ENCODE assay signal across 8 cellular contexts in genomic region chr15:67085818-67086649, GRCh38. TPM values are rescaled to one million over a fixed set of nuclear protein-coding genes. Genes with fewer than 3 reads are reported as not detected.
A peak's percentile ranks its signal among the peaks of the same experiment; 100 is the strongest.
DNase-seq lines count a peak whose midpoint lies in the region; ATAC-seq and TF ChIP-seq lines count a peak whose summit lies in the region.

No MANE protein-coding gene starts in this region.

- H3K9me3 ChIP-seq in upper lobe of right lung = no peaks in the 10 kb centered on the region

- H3K27me3 ChIP-seq in upper lobe of right lung = no peaks in the 10 kb centered on the region

- no peak overlapping the region for H3K27ac ChIP-seq in upper lobe of right lung

- H3K4me3 Mint-ChIP-seq in T-helper 1 cell treated with Interleukin-12 subunit alpha and Interleukin-12 subunit beta and Interleukin-4 antibody, amounts not matched to agents 30 μg/mL and 1 μg/mL, for 36 hours = peak overlapping the region; percentile 76

- ATAC-seq in GM18907 (IDR thresholded peaks at IDR 0.05; ENCODE audit: unreplicated experiment) (peak; percentile 41), HG03064 (IDR thresholded peaks at IDR 0.05; ENCODE audit: low read depth, unreplicated experiment) (peak; percentile 32), upper lobe of right lung (peak; percentile 61)

- peaks cover 84% of the 10 kb centered on the region for H3K4me1 ChIP-seq in upper lobe of right lung

- H3K27ac Mint-ChIP-seq in T-helper 1 cell treated with Interleukin-12 subunit alpha and Interleukin-12 subunit beta and Interleukin-4 antibody, amounts not matched to agents 30 μg/mL and 1 μg/mL, for 36 hours = peak overlapping the region; percentile 97

- H3K36me3 Mint-ChIP-seq in T-helper 1 cell treated with Interleukin-12 subunit alpha and Interleukin-12 subunit beta and Interleukin-4 antibody, amounts not matched to agents 30 μg/mL and 1 μg/mL, for 36 hours (ENCODE audit: low read depth) = peaks cover 59% of the 10 kb centered on the region

- H3K27me3 Mint-ChIP-seq in T-helper 1 cell treated with Interleukin-12 subunit alpha and Interleukin-12 subunit beta and Interleukin-4 antibody, amounts not matched to agents 30 μg/mL and 1 μg/mL, for 36 hours (ENCODE audit: low read depth) = no peaks in the 10 kb centered on the region

- H3K9me3 Mint-ChIP-seq in T-helper 1 cell treated with Interleukin-12 subunit alpha and Interleukin-12 subunit beta and Interleukin-4 antibody, amounts not matched to agents 30 μg/mL and 1 μg/mL, for 36 hours = peaks cover 6% of the 10 kb centered on the region

- H3K4me3 ChIP-seq in upper lobe of right lung = no peak overlapping the region

- peaks cover 93% of the 10 kb centered on the region for H3K4me1 Mint-ChIP-seq in T-helper 1 cell treated with Interleukin-12 subunit alpha and Interleukin-12 subunit beta and Interleukin-4 antibody, amounts not matched to agents 30 μg/mL and 1 μg/mL, for 36 hours (ENCODE audit: low read depth)

- intact Hi-C loops in upper lobe of right lung (cut with DNase I) = no loop called here

- no peak for TF ChIP-seq CTCF in upper lobe of right lung (IDR thresholded peaks at IDR 0.05)

- DNase-seq in AG20443 (ENCODE audit: low spot score) = peak; percentile 80
- DNase-seq in germinal center (ENCODE audit: low spot score) = peak; percentile 46
- no peak for DNase-seq in upper lobe of right lung
- DNase-seq in SHP77 treated with DMSO at 0.1 percent for 48 hours (lab: John Stamatoyannopoulos, UW) = no peak
- DNase-seq in NCI-H1048 (lab: John Stamatoyannopoulos, UW) = no peak

- H3K36me3 ChIP-seq in upper lobe of right lung = no peaks in the 10 kb centered on the region

RNA-seq across cellular contexts. Expression of gene SMAD3, which starts 20.6 kb away (rescaled TPM):
- 31.6 TPM for total RNA-seq in upper lobe of right lung

Comparison
In these comparisons a context has a peak if more than half of its experiments do, and no peak if none do; other contexts are left out.
1. DNase-seq: peak in AG20443 (single experiment) and germinal center (single experiment); none in upper lobe of right lung (single experiment), SHP77 treated with DMSO at 0.1 percent for 48 hours (single experiment) and NCI-H1048 (single experiment).
2. Peak in every context shown above with its lines, with median percentiles within 50 percentile points of each other: ATAC-seq.